Comparison of ENCODE assay signal across 15 cellular contexts in genomic region chr3:195151402-195151801, GRCh38.
DNase-seq lines count a peak whose midpoint lies in the region; ATAC-seq and TF ChIP-seq lines count a peak whose summit lies in the region.
"Had no signal": no experiment of that assay in that cellular context is flagged by ENCODE, and none has a peak within 500 bp of the region (broad histone marks: within the 10 kb centered on the region; RNA-seq: fewer than 3 reads in every experiment).

No MANE protein-coding gene starts in this region.

- H3K4me3 ChIP-seq in ACC112 (ENCODE audit: low read depth, low read length), result no peak overlapping the region
- H3K4me3 ChIP-seq in PC-3 (ENCODE audit: low read length), result no peak overlapping the region
- no peak overlapping the region for H3K4me3 ChIP-seq in esophagus (ENCODE audit: low read depth in 1 of 2, low read length in 2 of 2)
- no peak overlapping the region for H3K4me3 ChIP-seq in osteoblast (ENCODE audit: insufficient read depth, low read length)

- DNase-seq in PC-3, result no peak
- DNase-seq in osteoblast (ENCODE audit: insufficient read length, low spot score, missing footprints), result no peak
- DNase-seq in T-helper 17 cell, result no peak
- DNase-seq: activated CD4-positive, alpha-beta memory T cell treated with anti-CD3 and anti-CD28 coated beads for 36 hours; activated gamma-delta T cell treated with Interleukin-2 at 50 U/mL for 16 hours; DMS53; effector memory CD8-positive, alpha-beta T cell; NCI-H526 treated with DMSO at 0.1 percent for 48 hours; T1000 had no signal

- no peak overlapping the region for H2AFZ ChIP-seq in ACC112 (ENCODE audit: low read length, unreplicated experiment)
- H2AFZ ChIP-seq in PC-3 (ENCODE audit: low read length), result no peak overlapping the region
- H2AFZ ChIP-seq in osteoblast (ENCODE audit: low read length), result no peak overlapping the region

- ATAC-seq in PC-3, result no peak
- no peak for ATAC-seq in HG02973 (IDR thresholded peaks at IDR 0.05; ENCODE audit: unreplicated experiment)
- no peak for ATAC-seq in T-helper 17 cell
- no peak for ATAC-seq in HG03095 (IDR thresholded peaks at IDR 0.05; ENCODE audit: unreplicated experiment)
- no peak for ATAC-seq in GM18520 (IDR thresholded peaks at IDR 0.05; ENCODE audit: unreplicated experiment)

- H3K9me2 ChIP-seq in PC-3 (replicated peaks; ENCODE audit: low read length), result no peaks in the 10 kb centered on the region

- POLR2A ChIA-PET in PC-3 (lab: Charles Lee; ENCODE audit: unreplicated experiment), result no interaction called here

- H3K9me3 ChIP-seq in PC-3 (ENCODE audit: low read length) (no peaks in the 10 kb centered on the region), esophagus (ENCODE audit: control insufficient read depth in 2 of 2, insufficient read depth in 1 of 2, low read depth in 1 of 2, low read length in 1 of 2) (no peaks in the 10 kb centered on the region), osteoblast (ENCODE audit: low read depth, low read length) (no peaks in the 10 kb centered on the region), T-helper 17 cell (ENCODE audit: control insufficient read depth, low read length, poor library complexity, severe bottlenecking) (no peaks in the 10 kb centered on the region)
- H3K9me3 ChIP-seq: neutrophil had no signal

- no peak overlapping the region for H3K9ac ChIP-seq in PC-3 (ENCODE audit: low read length)

- peaks cover 38% of the 10 kb centered on the region for H3K4me1 Mint-ChIP-seq in T-helper 17 cell

- TF ChIP-seq CTCF in PC-3 (conservative IDR thresholded peaks at IDR 0.05; ENCODE audit: low read depth, low read length) (no peak), osteoblast (IDR thresholded peaks at IDR 0.05; ENCODE audit: extremely low read depth, low read depth, low read length) (no peak)

- H3K79me2 ChIP-seq in ACC112 (ENCODE audit: control insufficient read depth, insufficient read depth, low read length, unreplicated experiment) (no peaks in the 10 kb centered on the region), PC-3 (ENCODE audit: low read length) (no peaks in the 10 kb centered on the region), osteoblast (ENCODE audit: insufficient read depth, low read length) (no peaks in the 10 kb centered on the region)

- H3K36me3 ChIP-seq in ACC112 (ENCODE audit: insufficient read depth, low read length) (no peaks in the 10 kb centered on the region), PC-3 (ENCODE audit: low read depth, low read length) (no peaks in the 10 kb centered on the region), esophagus (ENCODE audit: control insufficient read depth in 2 of 2, insufficient read depth in 2 of 2, low read length in 1 of 2) (no peaks in the 10 kb centered on the region), osteoblast (ENCODE audit: insufficient read depth, low read length) (no peaks in the 10 kb centered on the region)
- H3K36me3 ChIP-seq: neutrophil had no signal

- WGBS in esophagus, 2 donors, result 67 to 68% methylated on average over 3 of the region's 3 CpGs

- H3K4me2 ChIP-seq in PC-3 (ENCODE audit: low read length) (peak overlapping the region; percentile 70), osteoblast (ENCODE audit: insufficient read depth, low read length) (peak overlapping the region; percentile 28)

- H3F3A ChIP-seq in PC-3 (ENCODE audit: low read length, unreplicated experiment), result no peaks in the 10 kb centered on the region

- H3K27me3 ChIP-seq in ACC112 (ENCODE audit: insufficient read depth, low read length) (no peaks in the 10 kb centered on the region), PC-3 (ENCODE audit: low read length) (no peaks in the 10 kb centered on the region), esophagus (ENCODE audit: control insufficient read depth in 1 of 2, insufficient read depth in 2 of 2, low read length in 2 of 2) (no peaks in the 10 kb centered on the region), osteoblast (ENCODE audit: insufficient read depth, low read length) (no peaks in the 10 kb centered on the region)
- H3K27me3 ChIP-seq: neutrophil had no signal

- H3K4me1 ChIP-seq in ACC112 (ENCODE audit: control insufficient read depth, insufficient read depth, low read length, unreplicated experiment) (peaks cover 25% of the 10 kb centered on the region), PC-3 (ENCODE audit: insufficient read depth, low read length) (peaks cover 52% of the 10 kb centered on the region), esophagus (ENCODE audit: control insufficient read depth in 2 of 2, insufficient read depth in 2 of 2, low read length in 1 of 2) (peaks cover 5 to 34% of the 10 kb centered on the region in 2 donors), osteoblast (ENCODE audit: insufficient read depth, low read length) (peaks cover 56% of the 10 kb centered on the region)

- H3K36me3 Mint-ChIP-seq in T-helper 17 cell (ENCODE audit: low read depth), result peaks cover 7% of the 10 kb centered on the region

- no peaks in the 10 kb centered on the region for H3K27me3 Mint-ChIP-seq in T-helper 17 cell
- H3K27me3 Mint-ChIP-seq: effector memory CD8-positive, alpha-beta T cell had no signal

- no TSS peak for BruUV-seq in PC-3 (replicated peaks; lab: Mats Ljungman, UMichigan)

- intact Hi-C loops in PC-3 (cut with micrococcal nuclease), result loop anchor here (10.0 kb wide), 1 partner anchor 103 kb away; no protein-coding TSS in a partner anchor

- H4K20me1 ChIP-seq in PC-3 (ENCODE audit: low read length) (no peaks in the 10 kb centered on the region), osteoblast (ENCODE audit: insufficient read depth, low read length) (no peaks in the 10 kb centered on the region)

- no peak overlapping the region for H3K27ac Mint-ChIP-seq in T-helper 17 cell
- H3K27ac Mint-ChIP-seq: activated CD4-positive, alpha-beta memory T cell treated with anti-CD3 and anti-CD28 coated beads for 36 hours had no signal

- CTCF ChIA-PET in PC-3 (lab: Charles Lee), result no interaction called here

- no peak overlapping the region for H3K4me3 Mint-ChIP-seq in T-helper 17 cell

- H3K27ac ChIP-seq in ACC112 (ENCODE audit: low read depth, low read length) (peak overlapping the region; percentile 36; the same call in 1 of the 2 replicates), PC-3 (ENCODE audit: low read length) (peak overlapping the region; percentile 84), esophagus (ENCODE audit: low read depth in 2 of 2, low read length in 1 of 2) (peak overlapping the region; percentile 86 to 93), osteoblast (ENCODE audit: low read depth, low read length) (peak overlapping the region; percentile 95)

Comparison
In these comparisons a context has a peak if more than half of its experiments do, and no peak if none do; other contexts are left out.
1. H3K27ac ChIP-seq: peak in every context shown above with its lines; median percentile 95 in osteoblast; 90 in esophagus; 84 in PC-3; 36 in ACC112.